ENCODE assay signal across 24 cellular contexts in genomic region chr20:32963176-32963575, GRCh38. TPM values are rescaled to one million over a fixed set of nuclear protein-coding genes. Genes with fewer than 3 reads are reported as not detected.
DNase-seq lines count a peak whose midpoint lies in the region; ATAC-seq and TF ChIP-seq lines count a peak whose summit lies in the region.
"Had no signal": no experiment of that assay in that cellular context is flagged by ENCODE, and none has a peak within 500 bp of the region (broad histone marks: within the 10 kb centered on the region; RNA-seq: fewer than 3 reads in every experiment).

No MANE protein-coding gene starts in this region.

- no peak overlapping the region for H3K4me3 ChIP-seq in CD8-positive, alpha-beta T cell (ENCODE audit: low read depth, low read length)
- no peak overlapping the region for H3K4me3 ChIP-seq in prostate gland
- H3K4me3 ChIP-seq: lower lobe of right lung, suprapubic skin had no signal

- no peaks in the 10 kb centered on the region for H3K36me3 ChIP-seq in CD8-positive, alpha-beta T cell (ENCODE audit: insufficient read depth, low read length)
- no peaks in the 10 kb centered on the region for H3K36me3 ChIP-seq in prostate gland
- H3K36me3 ChIP-seq: lower lobe of right lung, suprapubic skin had no signal

- H3K4me1 Mint-ChIP-seq in activated CD8-positive, alpha-beta T cell treated with anti-CD3 and anti-CD28 coated beads, Interleukin-2, amount 10 ng/mL, durations not matched to agents 7 days and 5 days (ENCODE audit: low read depth) = peaks cover 65% of the 10 kb centered on the region
- peaks cover 45% of the 10 kb centered on the region for H3K4me1 Mint-ChIP-seq in activated CD8-positive, alpha-beta T cell treated with anti-CD3 and anti-CD28 coated beads for 36 hours (ENCODE audit: low read depth)
- H3K4me1 Mint-ChIP-seq in CD8-positive, alpha-beta T cell (ENCODE audit: low read depth) = peaks cover 55% of the 10 kb centered on the region
- H3K4me1 Mint-ChIP-seq in activated T-helper 17 cell treated with anti-CD3 and anti-CD28 coated beads, Interleukin-2, amount 50 U/mL, for 72 hours = peaks cover 33% of the 10 kb centered on the region
- H3K4me1 Mint-ChIP-seq in osteocyte (ENCODE audit: unreplicated experiment) = no peaks in the 10 kb centered on the region

- H3K9me3 ChIP-seq in CD8-positive, alpha-beta T cell (ENCODE audit: low read length) = no peaks in the 10 kb centered on the region
- no peaks in the 10 kb centered on the region for H3K9me3 ChIP-seq in prostate gland
- H3K9me3 ChIP-seq: lower lobe of right lung, suprapubic skin had no signal

- no peaks in the 10 kb centered on the region for H3K27me3 Mint-ChIP-seq in activated CD8-positive, alpha-beta T cell treated with anti-CD3 and anti-CD28 coated beads, Interleukin-2, amount 10 ng/mL, durations not matched to agents 7 days and 5 days (ENCODE audit: low read depth)
- H3K27me3 Mint-ChIP-seq in activated CD8-positive, alpha-beta T cell treated with anti-CD3 and anti-CD28 coated beads for 36 hours = no peaks in the 10 kb centered on the region
- no peaks in the 10 kb centered on the region for H3K27me3 Mint-ChIP-seq in CD8-positive, alpha-beta T cell (ENCODE audit: low read depth)
- no peaks in the 10 kb centered on the region for H3K27me3 Mint-ChIP-seq in activated T-helper 17 cell treated with anti-CD3 and anti-CD28 coated beads, Interleukin-2, amount 50 U/mL, for 72 hours
- H3K27me3 Mint-ChIP-seq in osteocyte (ENCODE audit: unreplicated experiment) = peaks cover 9% of the 10 kb centered on the region
- H3K27me3 Mint-ChIP-seq: dendritic cell treated with granulocyte-macrophage colony-stimulating factor and Interleukin-4, amounts not matched to agents 40 ng/mL and 50 ng/mL, for 4 days had no signal

- H3K4me3 Mint-ChIP-seq in activated CD8-positive, alpha-beta T cell treated with anti-CD3 and anti-CD28 coated beads, Interleukin-2, amount 10 ng/mL, durations not matched to agents 7 days and 5 days = no peak overlapping the region
- H3K4me3 Mint-ChIP-seq in activated CD8-positive, alpha-beta T cell treated with anti-CD3 and anti-CD28 coated beads for 36 hours = no peak overlapping the region
- H3K4me3 Mint-ChIP-seq in CD8-positive, alpha-beta T cell = no peak overlapping the region
- H3K4me3 Mint-ChIP-seq in activated T-helper 17 cell treated with anti-CD3 and anti-CD28 coated beads, Interleukin-2, amount 50 U/mL, for 72 hours = no peak overlapping the region
- H3K4me3 Mint-ChIP-seq in osteocyte (ENCODE audit: unreplicated experiment) = no peak overlapping the region
- H3K4me3 Mint-ChIP-seq: activated naive CD4-positive, alpha-beta T cell treated with anti-CD3 and anti-CD28 coated beads for 36 hours; dendritic cell treated with granulocyte-macrophage colony-stimulating factor and Interleukin-4, amounts not matched to agents 40 ng/mL and 50 ng/mL, for 4 days; stimulated activated memory B cell treated with anti-CD40 and anti-IgM and Interleukin-4, amounts not matched to agents 10 μg/mL and 1 μg/mL and 100 μg/mL, for 72 hours; T-helper 2 cell treated with Interferon-gamma antibody and Interleukin-4, amounts not matched to agents 5 μg/mL and 100 μg/mL, for 36 hours had no signal

- CTCF ChIA-PET in activated CD8-positive, alpha-beta T cell treated with anti-CD3 and anti-CD28 coated beads, Interleukin-2, amount 10 ng/mL, durations not matched to agents 7 days and 5 days (lab: Charles Lee) = interaction anchor here (0.5 to 1.3 kb wide), 2 partner anchors 17 to 1532 kb away, joined by 3 to 6 read pairs; no protein-coding TSS in a partner anchor
- CTCF ChIA-PET in activated CD8-positive, alpha-beta T cell treated with anti-CD3 and anti-CD28 coated beads for 36 hours (lab: Charles Lee) = interaction anchor here (0.8 to 1.3 kb wide), 3 partner anchors 9 to 41 kb away, joined by 3 to 4 read pairs (median 4); partner anchors contain the start of gene SUN5
- CTCF ChIA-PET in CD8-positive, alpha-beta T cell (lab: Charles Lee) = interaction anchor here (1.0 kb wide), 1 partner anchor 19 kb away, joined by 3 read pairs; no protein-coding TSS in a partner anchor

- POLR2A ChIA-PET in activated CD8-positive, alpha-beta T cell treated with anti-CD3 and anti-CD28 coated beads, Interleukin-2, amount 10 ng/mL, durations not matched to agents 7 days and 5 days (lab: Charles Lee) = no interaction called here
- POLR2A ChIA-PET in activated CD8-positive, alpha-beta T cell treated with anti-CD3 and anti-CD28 coated beads for 36 hours (lab: Charles Lee) = interaction anchor here (0.9 kb wide), 1 partner anchor 24 kb away, joined by 3 read pairs; no protein-coding TSS in a partner anchor
- POLR2A ChIA-PET in CD8-positive, alpha-beta T cell (lab: Charles Lee) = interaction anchor here (1.6 kb wide), 1 partner anchor 8 kb away, joined by 3 read pairs; no protein-coding TSS in a partner anchor

- peak; percentile 22 for DNase-seq in activated CD8-positive, alpha-beta T cell treated with anti-CD3 and anti-CD28 coated beads, Interleukin-2, amount 10 ng/mL, durations not matched to agents 7 days and 5 days
- DNase-seq in activated CD8-positive, alpha-beta T cell treated with anti-CD3 and anti-CD28 coated beads for 36 hours = no peak
- DNase-seq in CD8-positive, alpha-beta T cell = peak in 1 of 7 experiments; percentile 46
- DNase-seq in osteocyte (ENCODE audit: extremely low spot score, unreplicated experiment) (peak; percentile 79), prostate gland (ENCODE audit: low spot score) (no peak), NCI-H1436 treated with DMSO at 0.1 percent for 48 hours (lab: John Stamatoyannopoulos, UW) (no peak), DMS53 treated with DMSO at 0.1 percent for 48 hours (lab: John Stamatoyannopoulos, UW; ENCODE audit: unreplicated experiment) (no peak)
- DNase-seq: activated CD4-positive, alpha-beta T cell treated with anti-CD3 and anti-CD28 coated beads, Interleukin-2, amount 50 U/mL, for 4 hours; activated naive CD4-positive, alpha-beta T cell treated with anti-CD3 and anti-CD28 coated beads for 36 hours; activated T-cell treated with anti-CD3 and anti-CD28 coated beads, Interleukin-2, amount 50 U/mL, for 1 hour; anterior cingulate cortex; lower lobe of right lung; NCI-H1092 treated with DMSO at 0.1 percent for 48 hours; NCI-H2029; NCI-H345; NCI-H774; small intestine had no signal

- H3K27ac ChIP-seq in CD8-positive, alpha-beta T cell (ENCODE audit: low read depth, low read length) = no peak overlapping the region
- H3K27ac ChIP-seq in prostate gland = no peak overlapping the region
- H3K27ac ChIP-seq: lower lobe of right lung, suprapubic skin, VCaP had no signal

- ATAC-seq in activated CD8-positive, alpha-beta T cell treated with anti-CD3 and anti-CD28 coated beads, Interleukin-2, amount 10 ng/mL, durations not matched to agents 7 days and 5 days = no peak
- ATAC-seq in activated CD8-positive, alpha-beta T cell treated with anti-CD3 and anti-CD28 coated beads for 36 hours = no peak
- no peak for ATAC-seq in CD8-positive, alpha-beta T cell
- no peak for ATAC-seq in activated T-helper 17 cell treated with anti-CD3 and anti-CD28 coated beads, Interleukin-2, amount 50 U/mL, for 72 hours (replicated peaks)
- ATAC-seq: lower lobe of right lung; stimulated activated memory B cell treated with anti-CD40 and anti-IgM and Interleukin-4, amounts not matched to agents 10 μg/mL and 1 μg/mL and 100 μg/mL, for 72 hours had no signal

- intact Hi-C loops in activated CD8-positive, alpha-beta T cell treated with anti-CD3 and anti-CD28 coated beads for 36 hours (cut with micrococcal nuclease) = no loop called here
- intact Hi-C loops in CD8-positive, alpha-beta T cell (cut with DNase I, micrococcal nuclease) = no loop called here
- intact Hi-C loops in prostate gland (cut with DNase I) = no loop called here

- 88% methylated on average over 5 of the region's 5 CpGs for WGBS in prostate gland

- H3K4me1 ChIP-seq in CD8-positive, alpha-beta T cell (ENCODE audit: insufficient read depth, low read length) = peaks cover 42% of the 10 kb centered on the region
- H3K4me1 ChIP-seq in prostate gland (replicated peaks) = no peaks in the 10 kb centered on the region
- H3K4me1 ChIP-seq: lower lobe of right lung, suprapubic skin had no signal

- H3K27ac Mint-ChIP-seq in activated CD8-positive, alpha-beta T cell treated with anti-CD3 and anti-CD28 coated beads, Interleukin-2, amount 10 ng/mL, durations not matched to agents 7 days and 5 days = peak overlapping the region; percentile 8
- H3K27ac Mint-ChIP-seq in activated CD8-positive, alpha-beta T cell treated with anti-CD3 and anti-CD28 coated beads for 36 hours = no peak overlapping the region
- peak overlapping the region; percentile 37 for H3K27ac Mint-ChIP-seq in CD8-positive, alpha-beta T cell
- H3K27ac Mint-ChIP-seq in activated T-helper 17 cell treated with anti-CD3 and anti-CD28 coated beads, Interleukin-2, amount 50 U/mL, for 72 hours = peak overlapping the region; percentile 79
- no peak overlapping the region for H3K27ac Mint-ChIP-seq in osteocyte (ENCODE audit: unreplicated experiment)
- H3K27ac Mint-ChIP-seq: activated naive CD4-positive, alpha-beta T cell treated with anti-CD3 and anti-CD28 coated beads for 36 hours; dendritic cell treated with granulocyte-macrophage colony-stimulating factor and Interleukin-4, amounts not matched to agents 40 ng/mL and 50 ng/mL, for 4 days; stimulated activated memory B cell treated with anti-CD40 and anti-IgM and Interleukin-4, amounts not matched to agents 10 μg/mL and 1 μg/mL and 100 μg/mL, for 72 hours had no signal

- no peak for TF ChIP-seq CTCF in activated CD8-positive, alpha-beta T cell treated with anti-CD3 and anti-CD28 coated beads for 36 hours (IDR thresholded peaks at IDR 0.05)
- no peak for TF ChIP-seq CTCF in CD8-positive, alpha-beta T cell (IDR thresholded peaks at IDR 0.05)
- TF ChIP-seq CTCF in osteocyte (IDR thresholded peaks at IDR 0.05) = no peak
- TF ChIP-seq CTCF in prostate gland (IDR thresholded peaks at IDR 0.05) = no peak

- TF ChIP-seq POLR2A in prostate gland (IDR thresholded peaks at IDR 0.05) = no peak

- peaks cover 4% of the 10 kb centered on the region for H3K36me3 Mint-ChIP-seq in activated CD8-positive, alpha-beta T cell treated with anti-CD3 and anti-CD28 coated beads, Interleukin-2, amount 10 ng/mL, durations not matched to agents 7 days and 5 days (ENCODE audit: low read depth)
- no peaks in the 10 kb centered on the region for H3K36me3 Mint-ChIP-seq in activated CD8-positive, alpha-beta T cell treated with anti-CD3 and anti-CD28 coated beads for 36 hours (ENCODE audit: low read depth)
- peaks cover 6% of the 10 kb centered on the region for H3K36me3 Mint-ChIP-seq in CD8-positive, alpha-beta T cell
- no peaks in the 10 kb centered on the region for H3K36me3 Mint-ChIP-seq in activated T-helper 17 cell treated with anti-CD3 and anti-CD28 coated beads, Interleukin-2, amount 50 U/mL, for 72 hours (ENCODE audit: low read depth)
- H3K36me3 Mint-ChIP-seq in osteocyte (ENCODE audit: unreplicated experiment) = no peaks in the 10 kb centered on the region

- no peaks in the 10 kb centered on the region for H3K9me3 Mint-ChIP-seq in activated CD8-positive, alpha-beta T cell treated with anti-CD3 and anti-CD28 coated beads, Interleukin-2, amount 10 ng/mL, durations not matched to agents 7 days and 5 days (ENCODE audit: insufficient read depth)
- peaks cover 5% of the 10 kb centered on the region for H3K9me3 Mint-ChIP-seq in activated CD8-positive, alpha-beta T cell treated with anti-CD3 and anti-CD28 coated beads for 36 hours
- peaks cover 2% of the 10 kb centered on the region for H3K9me3 Mint-ChIP-seq in CD8-positive, alpha-beta T cell
- H3K9me3 Mint-ChIP-seq in activated T-helper 17 cell treated with anti-CD3 and anti-CD28 coated beads, Interleukin-2, amount 50 U/mL, for 72 hours = peaks cover 2% of the 10 kb centered on the region
- H3K9me3 Mint-ChIP-seq in osteocyte (ENCODE audit: unreplicated experiment) = no peaks in the 10 kb centered on the region

- H3K27me3 ChIP-seq in CD8-positive, alpha-beta T cell (ENCODE audit: insufficient read depth, low read length) = no peaks in the 10 kb centered on the region
- no peaks in the 10 kb centered on the region for H3K27me3 ChIP-seq in prostate gland (replicated peaks; ENCODE audit: insufficient read depth)

RNA-seq across cellular contexts. Expression of gene SUN5, which starts 41.1 kb away (rescaled TPM):
- not detected for total RNA-seq in activated CD8-positive, alpha-beta T cell treated with anti-CD3 and anti-CD28 coated beads, Interleukin-2, amount 10 ng/mL, durations not matched to agents 7 days and 5 days
- not detected for total RNA-seq in activated CD8-positive, alpha-beta T cell treated with anti-CD3 and anti-CD28 coated beads for 36 hours
- not detected for total RNA-seq in CD8-positive, alpha-beta T cell
- total RNA-seq in activated T-helper 17 cell treated with anti-CD3 and anti-CD28 coated beads, Interleukin-2, amount 50 U/mL, for 72 hours = not detected
- not detected in 2 replicates for total RNA-seq in osteocyte
- 1 to 10 TPM in 1 of 2 donors, not detected in 1; 4.7 TPM for total RNA-seq in prostate gland
- total RNA-seq: activated naive CD4-positive, alpha-beta T cell treated with anti-CD3 and anti-CD28 coated beads for 36 hours; kidney epithelial cell; lower lobe of right lung; suprapubic skin had no signal

RNA-seq across cellular contexts. Expression of gene BPIFB2, which starts 44.3 kb away (rescaled TPM):
- total RNA-seq in activated CD8-positive, alpha-beta T cell treated with anti-CD3 and anti-CD28 coated beads, Interleukin-2, amount 10 ng/mL, durations not matched to agents 7 days and 5 days = not detected
- not detected for total RNA-seq in activated CD8-positive, alpha-beta T cell treated with anti-CD3 and anti-CD28 coated beads for 36 hours
- not detected for total RNA-seq in CD8-positive, alpha-beta T cell
- total RNA-seq in activated T-helper 17 cell treated with anti-CD3 and anti-CD28 coated beads, Interleukin-2, amount 50 U/mL, for 72 hours = not detected
- not detected in 2 replicates for total RNA-seq in osteocyte
- total RNA-seq in prostate gland = 1 to 10 TPM in 1 of 2 donors, not detected in 1; 5.1 TPM
- total RNA-seq: activated naive CD4-positive, alpha-beta T cell treated with anti-CD3 and anti-CD28 coated beads for 36 hours; kidney epithelial cell; suprapubic skin had no signal

Comparison
In these comparisons a context has a peak if more than half of its experiments do, and no peak if none do; other contexts are left out.
1. DNase-seq: peak in activated CD8-positive, alpha-beta T cell treated with anti-CD3 and anti-CD28 coated beads, Interleukin-2, amount 10 ng/mL, durations not matched to agents 7 days and 5 days (single experiment) and osteocyte (single experiment); none in activated CD8-positive, alpha-beta T cell treated with anti-CD3 and anti-CD28 coated beads for 36 hours (single experiment), prostate gland (single experiment), NCI-H1436 treated with DMSO at 0.1 percent for 48 hours (single experiment) and DMS53 treated with DMSO at 0.1 percent for 48 hours (single experiment).
2. H3K27ac Mint-ChIP-seq: peak in activated CD8-positive, alpha-beta T cell treated with anti-CD3 and anti-CD28 coated beads, Interleukin-2, amount 10 ng/mL, durations not matched to agents 7 days and 5 days (single experiment), CD8-positive, alpha-beta T cell (single experiment) and activated T-helper 17 cell treated with anti-CD3 and anti-CD28 coated beads, Interleukin-2, amount 50 U/mL, for 72 hours (single experiment); none in activated CD8-positive, alpha-beta T cell treated with anti-CD3 and anti-CD28 coated beads for 36 hours (single experiment) and osteocyte (single experiment).